ENCODE assay signal across 2 cellular contexts in the genomic region with DNA sequence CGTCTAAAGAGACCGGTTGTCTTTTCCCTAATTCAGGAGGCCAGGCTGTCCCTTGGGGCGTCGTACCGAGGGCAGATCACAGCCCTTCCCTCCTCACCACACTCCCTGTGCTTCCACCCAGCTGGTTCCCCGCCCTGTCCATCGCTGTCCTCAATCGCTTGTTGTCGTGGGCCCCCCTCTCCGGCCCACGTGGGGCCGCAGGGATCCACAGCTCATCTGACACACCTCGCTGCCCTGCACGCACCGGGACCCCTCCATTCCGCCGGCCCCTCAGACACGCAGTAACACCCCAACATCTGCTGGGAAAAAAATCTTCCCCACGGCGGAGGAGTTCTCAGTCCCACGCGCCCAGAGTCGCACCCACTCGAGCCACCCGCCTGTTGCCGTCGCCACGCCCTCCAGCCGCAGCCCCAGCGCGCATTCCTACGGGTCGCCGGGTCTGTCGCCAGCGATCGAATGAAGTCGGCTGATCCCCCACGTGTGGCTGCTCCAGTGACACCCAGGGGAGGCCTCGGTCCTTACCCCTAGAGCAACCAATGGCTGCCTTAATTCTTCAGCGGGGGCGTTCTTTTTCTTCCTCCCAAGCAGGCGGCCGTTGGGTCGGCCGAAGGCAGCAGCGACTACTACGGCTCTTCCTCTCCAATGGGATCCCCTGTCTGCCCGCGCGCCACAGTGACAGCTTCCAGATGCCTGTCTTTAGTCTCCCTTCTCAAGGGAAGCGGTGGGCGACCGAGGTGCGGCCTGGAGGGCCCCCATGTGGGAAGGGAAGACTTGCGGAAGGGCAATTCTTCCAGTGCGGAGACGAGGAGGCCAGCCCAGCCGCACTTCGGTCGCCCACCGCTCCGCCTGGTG.
TF ChIP-seq lines count a peak whose summit lies in the region.

No MANE protein-coding gene starts in this region.

TF ChIP-seq in HEK293T, 16 proteins besides CTCF, POLR2A, EP300 and RAD21 (continued from another document):
- TF ChIP-seq L3MBTL2 (conservative IDR thresholded peaks at IDR 0.05) (peak; percentile 92), CTBP1 (IDR thresholded peaks at IDR 0.05; ENCODE audit: borderline replicate concordance) (no peak), LEF1 (IDR thresholded peaks at IDR 0.05; ENCODE audit: borderline replicate concordance) (no peak)

TF ChIP-seq in GM12878, 131 proteins besides CTCF, POLR2A, EP300 and RAD21 (continues in another document):
- TF ChIP-seq, protein P1, sequence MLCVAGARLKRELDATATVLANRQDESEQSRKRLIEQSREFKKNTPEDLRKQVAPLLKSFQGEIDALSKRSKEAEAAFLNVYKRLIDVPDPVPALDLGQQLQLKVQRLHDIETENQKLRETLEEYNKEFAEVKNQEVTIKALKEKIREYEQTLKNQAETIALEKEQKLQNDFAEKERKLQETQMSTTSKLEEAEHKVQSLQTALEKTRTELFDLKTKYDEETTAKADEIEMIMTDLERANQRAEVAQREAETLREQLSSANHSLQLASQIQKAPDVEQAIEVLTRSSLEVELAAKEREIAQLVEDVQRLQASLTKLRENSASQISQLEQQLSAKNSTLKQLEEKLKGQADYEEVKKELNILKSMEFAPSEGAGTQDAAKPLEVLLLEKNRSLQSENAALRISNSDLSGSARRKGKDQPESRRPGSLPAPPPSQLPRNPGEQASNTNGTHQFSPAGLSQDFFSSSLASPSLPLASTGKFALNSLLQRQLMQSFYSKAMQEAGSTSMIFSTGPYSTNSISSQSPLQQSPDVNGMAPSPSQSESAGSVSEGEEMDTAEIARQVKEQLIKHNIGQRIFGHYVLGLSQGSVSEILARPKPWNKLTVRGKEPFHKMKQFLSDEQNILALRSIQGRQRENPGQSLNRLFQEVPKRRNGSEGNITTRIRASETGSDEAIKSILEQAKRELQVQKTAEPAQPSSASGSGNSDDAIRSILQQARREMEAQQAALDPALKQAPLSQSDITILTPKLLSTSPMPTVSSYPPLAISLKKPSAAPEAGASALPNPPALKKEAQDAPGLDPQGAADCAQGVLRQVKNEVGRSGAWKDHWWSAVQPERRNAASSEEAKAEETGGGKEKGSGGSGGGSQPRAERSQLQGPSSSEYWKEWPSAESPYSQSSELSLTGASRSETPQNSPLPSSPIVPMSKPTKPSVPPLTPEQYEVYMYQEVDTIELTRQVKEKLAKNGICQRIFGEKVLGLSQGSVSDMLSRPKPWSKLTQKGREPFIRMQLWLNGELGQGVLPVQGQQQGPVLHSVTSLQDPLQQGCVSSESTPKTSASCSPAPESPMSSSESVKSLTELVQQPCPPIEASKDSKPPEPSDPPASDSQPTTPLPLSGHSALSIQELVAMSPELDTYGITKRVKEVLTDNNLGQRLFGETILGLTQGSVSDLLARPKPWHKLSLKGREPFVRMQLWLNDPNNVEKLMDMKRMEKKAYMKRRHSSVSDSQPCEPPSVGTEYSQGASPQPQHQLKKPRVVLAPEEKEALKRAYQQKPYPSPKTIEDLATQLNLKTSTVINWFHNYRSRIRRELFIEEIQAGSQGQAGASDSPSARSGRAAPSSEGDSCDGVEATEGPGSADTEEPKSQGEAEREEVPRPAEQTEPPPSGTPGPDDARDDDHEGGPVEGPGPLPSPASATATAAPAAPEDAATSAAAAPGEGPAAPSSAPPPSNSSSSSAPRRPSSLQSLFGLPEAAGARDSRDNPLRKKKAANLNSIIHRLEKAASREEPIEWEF (IDR thresholded peaks at IDR 0.05; ENCODE audit: insufficient replicate concordance, low read depth, low read length): no peak
- TF ChIP-seq, protein P2, sequence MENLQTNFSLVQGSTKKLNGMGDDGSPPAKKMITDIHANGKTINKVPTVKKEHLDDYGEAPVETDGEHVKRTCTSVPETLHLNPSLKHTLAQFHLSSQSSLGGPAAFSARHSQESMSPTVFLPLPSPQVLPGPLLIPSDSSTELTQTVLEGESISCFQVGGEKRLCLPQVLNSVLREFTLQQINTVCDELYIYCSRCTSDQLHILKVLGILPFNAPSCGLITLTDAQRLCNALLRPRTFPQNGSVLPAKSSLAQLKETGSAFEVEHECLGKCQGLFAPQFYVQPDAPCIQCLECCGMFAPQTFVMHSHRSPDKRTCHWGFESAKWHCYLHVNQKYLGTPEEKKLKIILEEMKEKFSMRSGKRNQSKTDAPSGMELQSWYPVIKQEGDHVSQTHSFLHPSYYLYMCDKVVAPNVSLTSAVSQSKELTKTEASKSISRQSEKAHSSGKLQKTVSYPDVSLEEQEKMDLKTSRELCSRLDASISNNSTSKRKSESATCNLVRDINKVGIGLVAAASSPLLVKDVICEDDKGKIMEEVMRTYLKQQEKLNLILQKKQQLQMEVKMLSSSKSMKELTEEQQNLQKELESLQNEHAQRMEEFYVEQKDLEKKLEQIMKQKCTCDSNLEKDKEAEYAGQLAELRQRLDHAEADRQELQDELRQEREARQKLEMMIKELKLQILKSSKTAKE (IDR thresholded peaks at IDR 0.05; ENCODE audit: low read depth, poor library complexity, severe bottlenecking): no peak
- TF ChIP-seq RCOR1 (conservative IDR thresholded peaks at IDR 0.05; ENCODE audit: low read depth, low read length) (no peak), TCF12 (IDR thresholded peaks at IDR 0.05; ENCODE audit: low read depth, low read length) (0 out of 2 replicates have a peak, but pooled peaks have one; percentile 28), MEF2A (IDR thresholded peaks at IDR 0.05; ENCODE audit: insufficient read depth, low read depth, low read length) (no peak), ETV6 (conservative IDR thresholded peaks at IDR 0.05 in 1 of 2, IDR thresholded peaks at IDR 0.05 in 1 of 2; ENCODE audit: borderline replicate concordance in 1 of 2, low read depth in 1 of 2) (0 out of 4 replicates have a peak, but pooled peaks of 1 of the 2 experiments have one; percentile 20), ZNF622 (IDR thresholded peaks at IDR 0.05) (no peak), SREBF1 (IDR thresholded peaks at IDR 0.05; ENCODE audit: low read length) (no peak), CHD2 (IDR thresholded peaks at IDR 0.05; ENCODE audit: borderline replicate concordance, low read depth, low read length) (0 out of 2 replicates have a peak, but pooled peaks have one; percentile 40), ZNF384 (IDR thresholded peaks at IDR 0.05; ENCODE audit: borderline replicate concordance, low read depth, low read length) (no peak), ZNF274 (IDR thresholded peaks at IDR 0.05; ENCODE audit: insufficient read depth, insufficient read length) (no peak), CREB1 (IDR thresholded peaks at IDR 0.05; ENCODE audit: low read depth) (peak; percentile 55), EZH2 (IDR thresholded peaks at IDR 0.05; ENCODE audit: borderline replicate concordance, control insufficient read depth, low read depth, low read length) (no peak), RELA (IDR thresholded peaks at IDR 0.05; ENCODE audit: borderline replicate concordance, partially characterized antibody) (no peak), NFXL1 (IDR thresholded peaks at IDR 0.05; ENCODE audit: borderline replicate concordance) (no peak), SIN3A (IDR thresholded peaks at IDR 0.05; ENCODE audit: low read depth, low read length) (0 out of 2 replicates have a peak, but pooled peaks have one; percentile 17), PAX5 (IDR thresholded peaks at IDR 0.05; ENCODE audit: borderline replicate concordance, low read depth, low read length) (no peak), FOXK2 (IDR thresholded peaks at IDR 0.05) (peak; percentile 36), SUZ12 (IDR thresholded peaks at IDR 0.05; ENCODE audit: unreplicated experiment) (no peak), JUND (IDR thresholded peaks at IDR 0.05; ENCODE audit: low read depth, low read length) (no peak), MTA3 (IDR thresholded peaks at IDR 0.05; ENCODE audit: borderline replicate concordance, low read length) (no peak)
- TF ChIP-seq, protein P3, sequence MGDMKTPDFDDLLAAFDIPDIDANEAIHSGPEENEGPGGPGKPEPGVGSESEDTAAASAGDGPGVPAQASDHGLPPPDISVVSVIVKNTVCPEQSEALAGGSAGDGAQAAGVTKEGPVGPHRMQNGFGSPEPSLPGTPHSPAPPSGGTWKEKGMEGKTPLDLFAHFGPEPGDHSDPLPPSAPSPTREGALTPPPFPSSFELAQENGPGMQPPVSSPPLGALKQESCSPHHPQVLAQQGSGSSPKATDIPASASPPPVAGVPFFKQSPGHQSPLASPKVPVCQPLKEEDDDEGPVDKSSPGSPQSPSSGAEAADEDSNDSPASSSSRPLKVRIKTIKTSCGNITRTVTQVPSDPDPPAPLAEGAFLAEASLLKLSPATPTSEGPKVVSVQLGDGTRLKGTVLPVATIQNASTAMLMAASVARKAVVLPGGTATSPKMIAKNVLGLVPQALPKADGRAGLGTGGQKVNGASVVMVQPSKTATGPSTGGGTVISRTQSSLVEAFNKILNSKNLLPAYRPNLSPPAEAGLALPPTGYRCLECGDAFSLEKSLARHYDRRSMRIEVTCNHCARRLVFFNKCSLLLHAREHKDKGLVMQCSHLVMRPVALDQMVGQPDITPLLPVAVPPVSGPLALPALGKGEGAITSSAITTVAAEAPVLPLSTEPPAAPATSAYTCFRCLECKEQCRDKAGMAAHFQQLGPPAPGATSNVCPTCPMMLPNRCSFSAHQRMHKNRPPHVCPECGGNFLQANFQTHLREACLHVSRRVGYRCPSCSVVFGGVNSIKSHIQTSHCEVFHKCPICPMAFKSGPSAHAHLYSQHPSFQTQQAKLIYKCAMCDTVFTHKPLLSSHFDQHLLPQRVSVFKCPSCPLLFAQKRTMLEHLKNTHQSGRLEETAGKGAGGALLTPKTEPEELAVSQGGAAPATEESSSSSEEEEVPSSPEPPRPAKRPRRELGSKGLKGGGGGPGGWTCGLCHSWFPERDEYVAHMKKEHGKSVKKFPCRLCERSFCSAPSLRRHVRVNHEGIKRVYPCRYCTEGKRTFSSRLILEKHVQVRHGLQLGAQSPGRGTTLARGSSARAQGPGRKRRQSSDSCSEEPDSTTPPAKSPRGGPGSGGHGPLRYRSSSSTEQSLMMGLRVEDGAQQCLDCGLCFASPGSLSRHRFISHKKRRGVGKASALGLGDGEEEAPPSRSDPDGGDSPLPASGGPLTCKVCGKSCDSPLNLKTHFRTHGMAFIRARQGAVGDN (IDR thresholded peaks at IDR 0.05): peak; percentile 67; the same call in 1 of the 2 replicates
- TF ChIP-seq, protein P4, sequence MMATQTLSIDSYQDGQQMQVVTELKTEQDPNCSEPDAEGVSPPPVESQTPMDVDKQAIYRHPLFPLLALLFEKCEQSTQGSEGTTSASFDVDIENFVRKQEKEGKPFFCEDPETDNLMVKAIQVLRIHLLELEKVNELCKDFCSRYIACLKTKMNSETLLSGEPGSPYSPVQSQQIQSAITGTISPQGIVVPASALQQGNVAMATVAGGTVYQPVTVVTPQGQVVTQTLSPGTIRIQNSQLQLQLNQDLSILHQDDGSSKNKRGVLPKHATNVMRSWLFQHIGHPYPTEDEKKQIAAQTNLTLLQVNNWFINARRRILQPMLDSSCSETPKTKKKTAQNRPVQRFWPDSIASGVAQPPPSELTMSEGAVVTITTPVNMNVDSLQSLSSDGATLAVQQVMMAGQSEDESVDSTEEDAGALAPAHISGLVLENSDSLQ (IDR thresholded peaks at IDR 0.05): peak; percentile 77
- TF ChIP-seq, protein P5, sequence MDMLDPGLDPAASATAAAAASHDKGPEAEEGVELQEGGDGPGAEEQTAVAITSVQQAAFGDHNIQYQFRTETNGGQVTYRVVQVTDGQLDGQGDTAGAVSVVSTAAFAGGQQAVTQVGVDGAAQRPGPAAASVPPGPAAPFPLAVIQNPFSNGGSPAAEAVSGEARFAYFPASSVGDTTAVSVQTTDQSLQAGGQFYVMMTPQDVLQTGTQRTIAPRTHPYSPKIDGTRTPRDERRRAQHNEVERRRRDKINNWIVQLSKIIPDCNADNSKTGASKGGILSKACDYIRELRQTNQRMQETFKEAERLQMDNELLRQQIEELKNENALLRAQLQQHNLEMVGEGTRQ (IDR thresholded peaks at IDR 0.05; ENCODE audit: borderline replicate concordance, low read depth, low read length): no peak; the same call in 1 of the 2 replicates
- TF ChIP-seq, protein P6, sequence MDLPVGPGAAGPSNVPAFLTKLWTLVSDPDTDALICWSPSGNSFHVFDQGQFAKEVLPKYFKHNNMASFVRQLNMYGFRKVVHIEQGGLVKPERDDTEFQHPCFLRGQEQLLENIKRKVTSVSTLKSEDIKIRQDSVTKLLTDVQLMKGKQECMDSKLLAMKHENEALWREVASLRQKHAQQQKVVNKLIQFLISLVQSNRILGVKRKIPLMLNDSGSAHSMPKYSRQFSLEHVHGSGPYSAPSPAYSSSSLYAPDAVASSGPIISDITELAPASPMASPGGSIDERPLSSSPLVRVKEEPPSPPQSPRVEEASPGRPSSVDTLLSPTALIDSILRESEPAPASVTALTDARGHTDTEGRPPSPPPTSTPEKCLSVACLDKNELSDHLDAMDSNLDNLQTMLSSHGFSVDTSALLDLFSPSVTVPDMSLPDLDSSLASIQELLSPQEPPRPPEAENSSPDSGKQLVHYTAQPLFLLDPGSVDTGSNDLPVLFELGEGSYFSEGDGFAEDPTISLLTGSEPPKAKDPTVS (IDR thresholded peaks at IDR 0.05; ENCODE audit: low read depth, low read length): no peak
- TF ChIP-seq, protein P7, sequence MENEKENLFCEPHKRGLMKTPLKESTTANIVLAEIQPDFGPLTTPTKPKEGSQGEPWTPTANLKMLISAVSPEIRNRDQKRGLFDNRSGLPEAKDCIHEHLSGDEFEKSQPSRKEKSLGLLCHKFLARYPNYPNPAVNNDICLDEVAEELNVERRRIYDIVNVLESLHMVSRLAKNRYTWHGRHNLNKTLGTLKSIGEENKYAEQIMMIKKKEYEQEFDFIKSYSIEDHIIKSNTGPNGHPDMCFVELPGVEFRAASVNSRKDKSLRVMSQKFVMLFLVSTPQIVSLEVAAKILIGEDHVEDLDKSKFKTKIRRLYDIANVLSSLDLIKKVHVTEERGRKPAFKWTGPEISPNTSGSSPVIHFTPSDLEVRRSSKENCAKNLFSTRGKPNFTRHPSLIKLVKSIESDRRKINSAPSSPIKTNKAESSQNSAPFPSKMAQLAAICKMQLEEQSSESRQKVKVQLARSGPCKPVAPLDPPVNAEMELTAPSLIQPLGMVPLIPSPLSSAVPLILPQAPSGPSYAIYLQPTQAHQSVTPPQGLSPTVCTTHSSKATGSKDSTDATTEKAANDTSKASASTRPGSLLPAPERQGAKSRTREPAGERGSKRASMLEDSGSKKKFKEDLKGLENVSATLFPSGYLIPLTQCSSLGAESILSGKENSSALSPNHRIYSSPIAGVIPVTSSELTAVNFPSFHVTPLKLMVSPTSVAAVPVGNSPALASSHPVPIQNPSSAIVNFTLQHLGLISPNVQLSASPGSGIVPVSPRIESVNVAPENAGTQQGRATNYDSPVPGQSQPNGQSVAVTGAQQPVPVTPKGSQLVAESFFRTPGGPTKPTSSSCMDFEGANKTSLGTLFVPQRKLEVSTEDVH (IDR thresholded peaks at IDR 0.05; ENCODE audit: low read depth, partially characterized antibody): no peak
